ENCODE assay signal across 8 cellular contexts in the genomic region with DNA sequence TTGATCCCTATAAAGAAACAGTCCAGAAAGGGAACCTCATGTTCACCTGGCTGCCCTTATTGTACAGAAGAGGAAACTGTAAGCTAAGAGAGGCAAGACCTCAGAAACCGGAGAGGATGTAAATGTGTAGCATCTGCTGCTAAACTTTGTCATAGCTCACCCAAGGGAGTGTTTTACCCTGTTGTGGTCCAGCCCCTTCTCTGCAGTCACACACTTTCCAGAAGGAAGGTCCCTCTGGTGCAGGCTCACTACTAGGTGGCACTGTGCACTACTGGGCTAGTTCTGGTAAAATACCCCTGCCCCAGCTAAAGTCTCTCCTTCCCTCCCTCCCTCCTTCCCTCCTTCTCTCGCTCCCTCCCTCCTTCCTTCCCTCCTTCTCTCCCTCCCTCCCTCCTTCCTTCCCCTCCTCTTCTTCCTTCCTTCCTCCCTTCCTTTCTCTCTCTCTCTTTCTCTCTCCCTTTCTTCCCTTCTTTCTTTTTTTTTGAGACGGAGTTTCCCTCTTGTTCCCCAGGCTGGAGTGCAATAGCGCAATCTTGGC. TPM values are rescaled to one million over a fixed set of nuclear protein-coding genes. Genes with fewer than 3 reads are reported as not detected.
DNase-seq lines count a peak whose midpoint lies in the region; ATAC-seq and TF ChIP-seq lines count a peak whose summit lies in the region.

No MANE protein-coding gene starts in this region.

- H3K4me1 Mint-ChIP-seq in activated CD8-positive, alpha-beta T cell treated with anti-CD3 and anti-CD28 coated beads for 36 hours (ENCODE audit: low read depth): no peaks in the 10 kb centered on the region
- no peaks in the 10 kb centered on the region for H3K4me1 Mint-ChIP-seq in activated CD8-positive, alpha-beta T cell treated with anti-CD3 and anti-CD28 coated beads, Interleukin-2, amount 10 ng/mL, durations not matched to agents 7 days and 5 days (ENCODE audit: low read depth)
- no peaks in the 10 kb centered on the region for H3K4me1 Mint-ChIP-seq in stimulated activated effector memory CD8-positive, alpha-beta T cell treated with anti-CD3 and anti-CD28 coated beads, Interleukin-12 subunit alpha, Interleukin-12 subunit beta, amount 100 ng/mL, for 72 hours

- H4K20me1 ChIP-seq in PC-9 (ENCODE audit: insufficient read depth): no peaks in the 10 kb centered on the region

- H3K9ac ChIP-seq in colonic mucosa (ENCODE audit: low read depth in 2 of 2, low read length in 2 of 2): no peak overlapping the region

- BruUV-seq in PC-9 (replicated peaks; lab: Mats Ljungman, UMichigan): no TSS peak

- no peaks in the 10 kb centered on the region for H3K9me3 ChIP-seq in PC-9 (ENCODE audit: insufficient read depth, low read depth)
- H3K9me3 ChIP-seq in colonic mucosa: no peaks in the 10 kb centered on the region

- H3K9me3 Mint-ChIP-seq in activated CD8-positive, alpha-beta T cell treated with anti-CD3 and anti-CD28 coated beads for 36 hours: no peaks in the 10 kb centered on the region
- no peaks in the 10 kb centered on the region for H3K9me3 Mint-ChIP-seq in activated CD8-positive, alpha-beta T cell treated with anti-CD3 and anti-CD28 coated beads, Interleukin-2, amount 10 ng/mL, durations not matched to agents 7 days and 5 days (ENCODE audit: insufficient read depth)
- no peaks in the 10 kb centered on the region for H3K9me3 Mint-ChIP-seq in stimulated activated effector memory CD8-positive, alpha-beta T cell treated with anti-CD3 and anti-CD28 coated beads, Interleukin-12 subunit alpha, Interleukin-12 subunit beta, amount 100 ng/mL, for 72 hours

- no peaks in the 10 kb centered on the region for H3K4me1 ChIP-seq in PC-9 (replicated peaks; ENCODE audit: insufficient read depth)
- no peaks in the 10 kb centered on the region for H3K4me1 ChIP-seq in colonic mucosa

- no peak overlapping the region for H3K4me3 Mint-ChIP-seq in activated CD8-positive, alpha-beta T cell treated with anti-CD3 and anti-CD28 coated beads for 36 hours
- H3K4me3 Mint-ChIP-seq in activated CD8-positive, alpha-beta T cell treated with anti-CD3 and anti-CD28 coated beads, Interleukin-2, amount 10 ng/mL, durations not matched to agents 7 days and 5 days: no peak overlapping the region
- no peak overlapping the region for H3K4me3 Mint-ChIP-seq in stimulated activated effector memory CD8-positive, alpha-beta T cell treated with anti-CD3 and anti-CD28 coated beads, Interleukin-12 subunit alpha, Interleukin-12 subunit beta, amount 100 ng/mL, for 72 hours

- no peaks in the 10 kb centered on the region for H3K79me2 ChIP-seq in PC-9 (ENCODE audit: low read depth)

- intact Hi-C loops in activated CD8-positive, alpha-beta T cell treated with anti-CD3 and anti-CD28 coated beads for 36 hours (cut with micrococcal nuclease): no loop called here
- intact Hi-C loops in PC-9 (cut with micrococcal nuclease; ENCODE audit: unreplicated experiment) (no loop called here), colonic mucosa (cut with DNase I) (no loop called here)

- POLR2A ChIA-PET in activated CD8-positive, alpha-beta T cell treated with anti-CD3 and anti-CD28 coated beads for 36 hours (lab: Charles Lee): interaction anchor here (0.6 kb wide), 1 partner anchor 15 kb away, joined by 3 read pairs; no protein-coding TSS in a partner anchor
- POLR2A ChIA-PET in activated CD8-positive, alpha-beta T cell treated with anti-CD3 and anti-CD28 coated beads, Interleukin-2, amount 10 ng/mL, durations not matched to agents 7 days and 5 days (lab: Charles Lee): no interaction called here
- POLR2A ChIA-PET in PC-9 (lab: Charles Lee; ENCODE audit: unreplicated experiment): interaction anchor here (0.6 kb wide), 2 partner anchors 34 to 763 kb away, joined by 3 read pairs; no protein-coding TSS in a partner anchor

- H3K27me3 ChIP-seq in PC-9 (ENCODE audit: insufficient read depth, low read depth) (no peaks in the 10 kb centered on the region), colonic mucosa (no peaks in the 10 kb centered on the region)

- H3K4me3 ChIP-seq in PC-9: no peak overlapping the region
- H3K4me3 ChIP-seq in colonic mucosa: no peak overlapping the region

- H3K9me2 ChIP-seq in PC-9 (ENCODE audit: insufficient read depth): no peaks in the 10 kb centered on the region

- no peak overlapping the region for H3K4me2 ChIP-seq in PC-9

- H3K36me3 ChIP-seq in PC-9 (ENCODE audit: low read depth) (no peaks in the 10 kb centered on the region), colonic mucosa (no peaks in the 10 kb centered on the region)

- no peak overlapping the region for H3K27ac Mint-ChIP-seq in activated CD8-positive, alpha-beta T cell treated with anti-CD3 and anti-CD28 coated beads for 36 hours
- H3K27ac Mint-ChIP-seq in activated CD8-positive, alpha-beta T cell treated with anti-CD3 and anti-CD28 coated beads, Interleukin-2, amount 10 ng/mL, durations not matched to agents 7 days and 5 days: no peak overlapping the region
- peak overlapping the region; percentile 54 for H3K27ac Mint-ChIP-seq in stimulated activated effector memory CD8-positive, alpha-beta T cell treated with anti-CD3 and anti-CD28 coated beads, Interleukin-12 subunit alpha, Interleukin-12 subunit beta, amount 100 ng/mL, for 72 hours

- H3K36me3 Mint-ChIP-seq in activated CD8-positive, alpha-beta T cell treated with anti-CD3 and anti-CD28 coated beads for 36 hours (ENCODE audit: low read depth): no peaks in the 10 kb centered on the region
- no peaks in the 10 kb centered on the region for H3K36me3 Mint-ChIP-seq in activated CD8-positive, alpha-beta T cell treated with anti-CD3 and anti-CD28 coated beads, Interleukin-2, amount 10 ng/mL, durations not matched to agents 7 days and 5 days (ENCODE audit: low read depth)
- H3K36me3 Mint-ChIP-seq in stimulated activated effector memory CD8-positive, alpha-beta T cell treated with anti-CD3 and anti-CD28 coated beads, Interleukin-12 subunit alpha, Interleukin-12 subunit beta, amount 100 ng/mL, for 72 hours: no peaks in the 10 kb centered on the region

- DNase-seq in activated CD8-positive, alpha-beta T cell treated with anti-CD3 and anti-CD28 coated beads for 36 hours: no peak
- no peak for DNase-seq in activated CD8-positive, alpha-beta T cell treated with anti-CD3 and anti-CD28 coated beads, Interleukin-2, amount 10 ng/mL, durations not matched to agents 7 days and 5 days
- peak; percentile 6 for DNase-seq in SKM-1 (lab: John Stamatoyannopoulos, UW; ENCODE audit: unreplicated experiment)
- no peak for DNase-seq in stimulated activated effector memory CD8-positive, alpha-beta T cell treated with anti-CD3 and anti-CD28 coated beads, Interleukin-12 subunit alpha, Interleukin-12 subunit beta, amount 100 ng/mL, for 72 hours (ENCODE audit: low spot score in 2 of 2)
- DNase-seq in PC-9: no peak
- DNase-seq in colonic mucosa: no peak
- DNase-seq in SW 1271 (lab: John Stamatoyannopoulos, UW): no peak

- H2AFZ ChIP-seq in PC-9: no peak overlapping the region

- peak; percentile 39 for ATAC-seq in activated CD8-positive, alpha-beta T cell treated with anti-CD3 and anti-CD28 coated beads for 36 hours
- no peak for ATAC-seq in activated CD8-positive, alpha-beta T cell treated with anti-CD3 and anti-CD28 coated beads, Interleukin-2, amount 10 ng/mL, durations not matched to agents 7 days and 5 days
- ATAC-seq in HG02981 (IDR thresholded peaks at IDR 0.05; ENCODE audit: unreplicated experiment): peak; percentile 97
- ATAC-seq in stimulated activated effector memory CD8-positive, alpha-beta T cell treated with anti-CD3 and anti-CD28 coated beads, Interleukin-12 subunit alpha, Interleukin-12 subunit beta, amount 100 ng/mL, for 72 hours: peak; percentile 13

- CTCF ChIA-PET in activated CD8-positive, alpha-beta T cell treated with anti-CD3 and anti-CD28 coated beads for 36 hours (lab: Charles Lee): interaction anchor here (0.6 to 1.7 kb wide), 3 partner anchors 9 to 236 kb away, joined by 3 to 5 read pairs (median 4); no protein-coding TSS in a partner anchor
- CTCF ChIA-PET in activated CD8-positive, alpha-beta T cell treated with anti-CD3 and anti-CD28 coated beads, Interleukin-2, amount 10 ng/mL, durations not matched to agents 7 days and 5 days (lab: Charles Lee): interaction anchor here (1.2 to 1.5 kb wide), 2 partner anchors 10 to 26 kb away, joined by 3 read pairs; no protein-coding TSS in a partner anchor
- CTCF ChIA-PET in PC-9 (lab: Charles Lee): no interaction called here

- H3K27ac ChIP-seq in PC-9 (no peak overlapping the region), colonic mucosa (no peak overlapping the region)

- H3K27me3 Mint-ChIP-seq in activated CD8-positive, alpha-beta T cell treated with anti-CD3 and anti-CD28 coated beads for 36 hours: peaks cover 9% of the 10 kb centered on the region
- peaks cover 23% of the 10 kb centered on the region for H3K27me3 Mint-ChIP-seq in activated CD8-positive, alpha-beta T cell treated with anti-CD3 and anti-CD28 coated beads, Interleukin-2, amount 10 ng/mL, durations not matched to agents 7 days and 5 days (ENCODE audit: low read depth)

- TF ChIP-seq CTCF in activated CD8-positive, alpha-beta T cell treated with anti-CD3 and anti-CD28 coated beads for 36 hours (IDR thresholded peaks at IDR 0.05): no peak
- no peak for TF ChIP-seq CTCF in PC-9 (conservative IDR thresholded peaks at IDR 0.05)
- no peak for TF ChIP-seq CTCF in colonic mucosa (IDR thresholded peaks at IDR 0.05)

- H3F3A ChIP-seq in PC-9 (ENCODE audit: insufficient read depth, low read depth): no peaks in the 10 kb centered on the region

RNA-seq across cellular contexts. Expression of a gene that starts 42.5 kb away (rescaled TPM):
- total RNA-seq in activated CD8-positive, alpha-beta T cell treated with anti-CD3 and anti-CD28 coated beads for 36 hours: 10 to 100 TPM; 20.6 to 24.3 TPM
- total RNA-seq in activated CD8-positive, alpha-beta T cell treated with anti-CD3 and anti-CD28 coated beads, Interleukin-2, amount 10 ng/mL, durations not matched to agents 7 days and 5 days: 10 to 100 TPM; 36.6 to 37.4 TPM
- total RNA-seq in PC-9 (2021) (28.1 and 36.4 TPM in 2 replicates), colonic mucosa (10 to 100 TPM; 58.6 to 73.1 TPM)
